11 cellular contexts compared by ENCODE assay signal in genomic region chr2:237706257-237706656, GRCh38.
DNase-seq lines count a peak whose midpoint lies in the region; ATAC-seq and TF ChIP-seq lines count a peak whose summit lies in the region.
"Had no signal": no experiment of that assay in that cellular context is flagged by ENCODE, and none has a peak within 500 bp of the region (broad histone marks: within the 10 kb centered on the region; RNA-seq: fewer than 3 reads in every experiment).

No MANE protein-coding gene starts in this region.

- no peaks in the 10 kb centered on the region for H3K36me3 ChIP-seq in thyroid gland

- peaks cover 66% of the 10 kb centered on the region for H3K4me1 Mint-ChIP-seq in activated T-cell treated with anti-CD3 and anti-CD28 coated beads, Interleukin-2, amount 50 U/mL, for 72 hours (ENCODE audit: low read depth)
- H3K4me1 Mint-ChIP-seq in activated CD4-positive, alpha-beta memory T cell treated with anti-CD3 and anti-CD28 coated beads, Interleukin-2, amount 10 ng/mL, durations not matched to agents 7 days and 5 days, result peaks cover 68% of the 10 kb centered on the region
- peaks cover 43% of the 10 kb centered on the region for H3K4me1 Mint-ChIP-seq in memory B cell

- ATAC-seq in activated T-cell treated with anti-CD3 and anti-CD28 coated beads, Interleukin-2, amount 50 U/mL, for 72 hours (replicated peaks in 1 of 2), result no peak
- ATAC-seq in memory B cell (ENCODE audit: low read depth) (no peak), HG02610 (IDR thresholded peaks at IDR 0.05; ENCODE audit: unreplicated experiment) (no peak)
- ATAC-seq: activated CD4-positive, CD25-positive, alpha-beta regulatory T cell treated with anti-CD3 and anti-CD28 coated beads, Interleukin-2, amount 50 U/mL, for 24 hours had no signal

- H3K4me1 ChIP-seq in thyroid gland, result peaks cover 42 to 65% of the 10 kb centered on the region in 2 donors

- no peaks in the 10 kb centered on the region for H3K27me3 Mint-ChIP-seq in activated T-cell treated with anti-CD3 and anti-CD28 coated beads, Interleukin-2, amount 50 U/mL, for 72 hours (ENCODE audit: low read depth)
- no peaks in the 10 kb centered on the region for H3K27me3 Mint-ChIP-seq in activated CD4-positive, alpha-beta memory T cell treated with anti-CD3 and anti-CD28 coated beads, Interleukin-2, amount 10 ng/mL, durations not matched to agents 7 days and 5 days
- H3K27me3 Mint-ChIP-seq in memory B cell, result no peaks in the 10 kb centered on the region

- intact Hi-C loops in thyroid gland (cut with DNase I), result no loop called here

- DNase-seq in activated T-cell treated with anti-CD3 and anti-CD28 coated beads, Interleukin-2, amount 50 U/mL, for 72 hours, result no peak
- DNase-seq in activated T-cell treated with anti-CD3 and anti-CD28 coated beads for 4 hours (no peak), memory B cell (ENCODE audit: low spot score in 2 of 2) (no peak), thyroid gland (no peak), NCI-H1092 treated with DMSO at 0.1 percent for 48 hours (lab: John Stamatoyannopoulos, UW) (no peak), caudate nucleus (lab: John Stamatoyannopoulos, UW) (no peak)
- DNase-seq in activated CD4-positive, alpha-beta memory T cell treated with anti-CD3 and anti-CD28 coated beads, Interleukin-2, amount 10 ng/mL, durations not matched to agents 7 days and 5 days, result no peak
- DNase-seq: DMS53 had no signal

- no peaks in the 10 kb centered on the region for H3K9me3 ChIP-seq in thyroid gland

- POLR2A ChIA-PET in activated CD4-positive, alpha-beta memory T cell treated with anti-CD3 and anti-CD28 coated beads, Interleukin-2, amount 10 ng/mL, durations not matched to agents 7 days and 5 days (lab: Charles Lee), result interaction anchor here (1.9 to 6.6 kb wide), 2 partner anchors 11 to 32 kb away, joined by 4 to 72 read pairs; no protein-coding TSS in a partner anchor

- no peaks in the 10 kb centered on the region for H3K9me3 Mint-ChIP-seq in activated T-cell treated with anti-CD3 and anti-CD28 coated beads, Interleukin-2, amount 50 U/mL, for 72 hours
- H3K9me3 Mint-ChIP-seq in activated CD4-positive, alpha-beta memory T cell treated with anti-CD3 and anti-CD28 coated beads, Interleukin-2, amount 10 ng/mL, durations not matched to agents 7 days and 5 days, result no peaks in the 10 kb centered on the region
- H3K9me3 Mint-ChIP-seq in memory B cell, result no peaks in the 10 kb centered on the region

- peaks cover 7 to 17% of the 10 kb centered on the region in 2 donors for H3K36me3 Mint-ChIP-seq in activated T-cell treated with anti-CD3 and anti-CD28 coated beads, Interleukin-2, amount 50 U/mL, for 72 hours (ENCODE audit: insufficient read depth in 2 of 2)
- H3K36me3 Mint-ChIP-seq in activated CD4-positive, alpha-beta memory T cell treated with anti-CD3 and anti-CD28 coated beads, Interleukin-2, amount 10 ng/mL, durations not matched to agents 7 days and 5 days (ENCODE audit: low read depth), result peaks cover 51% of the 10 kb centered on the region
- H3K36me3 Mint-ChIP-seq in memory B cell, result peaks cover 17% of the 10 kb centered on the region

- H3K27ac ChIP-seq in thyroid gland (peak overlapping the region in 2 of 3 donors; percentile 94 to 96), caudate nucleus (ENCODE audit: low read depth, low read length) (no peak overlapping the region)
- H3K27ac ChIP-seq: HL-60 had no signal

- CTCF ChIA-PET in activated CD4-positive, alpha-beta memory T cell treated with anti-CD3 and anti-CD28 coated beads, Interleukin-2, amount 10 ng/mL, durations not matched to agents 7 days and 5 days (lab: Charles Lee), result interaction anchor here (1.2 to 2.0 kb wide), 3 partner anchors 12 to 193 kb away, joined by 3 to 10 read pairs (median 8); no protein-coding TSS in a partner anchor

- WGBS in thyroid gland, 2 donors, result 90 to 95% methylated on average over 5 of the region's 5 CpGs

- H3K27ac Mint-ChIP-seq in activated T-cell treated with anti-CD3 and anti-CD28 coated beads, Interleukin-2, amount 50 U/mL, for 72 hours, result peak overlapping the region; percentile 97
- peak overlapping the region; percentile 40 for H3K27ac Mint-ChIP-seq in activated CD4-positive, alpha-beta memory T cell treated with anti-CD3 and anti-CD28 coated beads, Interleukin-2, amount 10 ng/mL, durations not matched to agents 7 days and 5 days
- H3K27ac Mint-ChIP-seq in memory B cell, result peak overlapping the region; percentile 87

- H3K4me3 ChIP-seq in thyroid gland (replicated peaks in 1 of 3), result no peak overlapping the region

- TF ChIP-seq CTCF in thyroid gland (IDR thresholded peaks at IDR 0.05), result no peak

- H3K27me3 ChIP-seq in thyroid gland, result no peaks in the 10 kb centered on the region

- no peak for TF ChIP-seq POLR2A in thyroid gland (IDR thresholded peaks at IDR 0.05)

- peak overlapping the region; percentile 31 to 48 for H3K4me3 Mint-ChIP-seq in activated T-cell treated with anti-CD3 and anti-CD28 coated beads, Interleukin-2, amount 50 U/mL, for 72 hours
- H3K4me3 Mint-ChIP-seq in activated CD4-positive, alpha-beta memory T cell treated with anti-CD3 and anti-CD28 coated beads, Interleukin-2, amount 10 ng/mL, durations not matched to agents 7 days and 5 days, result no peak overlapping the region
- peak overlapping the region; percentile 0 for H3K4me3 Mint-ChIP-seq in memory B cell

Comparison
In these comparisons a context has a peak if more than half of its experiments do, and no peak if none do; other contexts are left out.
1. H3K27ac Mint-ChIP-seq: peak in every context shown above with its lines; median percentile 97 in activated T-cell treated with anti-CD3 and anti-CD28 coated beads, Interleukin-2, amount 50 U/mL, for 72 hours; 87 in memory B cell; 40 in activated CD4-positive, alpha-beta memory T cell treated with anti-CD3 and anti-CD28 coated beads, Interleukin-2, amount 10 ng/mL, durations not matched to agents 7 days and 5 days.